ENCODE assay signal across 8 cellular contexts in the genomic region with DNA sequence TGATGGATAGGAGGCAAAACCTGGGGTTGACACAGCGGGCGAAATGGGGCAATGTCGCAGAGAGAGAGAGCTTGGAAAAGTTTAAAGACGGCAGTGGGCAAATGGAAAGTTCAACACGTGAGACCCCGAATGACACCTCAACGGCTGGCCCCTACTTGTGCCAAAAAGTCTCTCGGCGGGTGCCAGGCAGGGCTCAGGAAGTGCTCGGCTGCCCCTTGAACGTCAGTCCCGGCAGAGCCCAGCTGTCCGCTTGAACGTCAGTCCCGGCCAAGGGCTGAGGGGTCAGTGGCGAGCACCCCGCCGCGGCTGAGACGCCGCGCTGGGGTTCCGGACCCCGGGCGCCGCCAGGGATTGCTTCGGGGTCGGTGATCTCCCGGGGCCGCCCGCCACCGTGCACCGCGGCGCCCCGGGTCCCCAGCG. TPM values are rescaled to one million over a fixed set of nuclear protein-coding genes. Genes with fewer than 3 reads are reported as not detected.
A peak's percentile ranks its signal among the peaks of the same experiment; 100 is the strongest.
DNase-seq lines count a peak whose midpoint lies in the region; ATAC-seq and TF ChIP-seq lines count a peak whose summit lies in the region.

No MANE protein-coding gene starts in this region.

- H3K27me3 Mint-ChIP-seq in activated T-cell treated with anti-CD3 and anti-CD28 coated beads, Interleukin-2, amount 50 U/mL, for 4 hours (ENCODE audit: low read depth): no peaks in the 10 kb centered on the region
- no peaks in the 10 kb centered on the region for H3K27me3 Mint-ChIP-seq in chondrocyte (ENCODE audit: low read depth)
- H3K27me3 Mint-ChIP-seq in stimulated activated naive CD8-positive, alpha-beta T cell treated with anti-CD3 and anti-CD28 coated beads, Interleukin-15, amount 100 ng/mL, for 72 hours: no peaks in the 10 kb centered on the region

- peak overlapping the region; percentile 75 for H3K27ac Mint-ChIP-seq in chondrocyte (ENCODE audit: unreplicated experiment)
- H3K27ac Mint-ChIP-seq in stimulated activated naive CD8-positive, alpha-beta T cell treated with anti-CD3 and anti-CD28 coated beads, Interleukin-15, amount 100 ng/mL, for 72 hours: peak overlapping the region; percentile 92 to 94

- H3K4me3 Mint-ChIP-seq in activated T-cell treated with anti-CD3 and anti-CD28 coated beads, Interleukin-2, amount 50 U/mL, for 4 hours: peak overlapping the region; percentile 70
- peak overlapping the region; percentile 71 for H3K4me3 Mint-ChIP-seq in chondrocyte (ENCODE audit: unreplicated experiment)
- peak overlapping the region; percentile 70 to 82 for H3K4me3 Mint-ChIP-seq in stimulated activated naive CD8-positive, alpha-beta T cell treated with anti-CD3 and anti-CD28 coated beads, Interleukin-15, amount 100 ng/mL, for 72 hours

- peaks cover 12% of the 10 kb centered on the region for H3K36me3 Mint-ChIP-seq in activated T-cell treated with anti-CD3 and anti-CD28 coated beads, Interleukin-2, amount 50 U/mL, for 4 hours (ENCODE audit: insufficient read depth)
- peaks cover 11% of the 10 kb centered on the region for H3K36me3 Mint-ChIP-seq in chondrocyte (ENCODE audit: low read depth)

- H3K4me1 Mint-ChIP-seq in activated T-cell treated with anti-CD3 and anti-CD28 coated beads, Interleukin-2, amount 50 U/mL, for 4 hours (ENCODE audit: low read depth): peaks cover 24% of the 10 kb centered on the region
- H3K4me1 Mint-ChIP-seq in chondrocyte (ENCODE audit: low read depth): peaks cover 66% of the 10 kb centered on the region
- peaks cover 16% of the 10 kb centered on the region for H3K4me1 Mint-ChIP-seq in stimulated activated naive CD8-positive, alpha-beta T cell treated with anti-CD3 and anti-CD28 coated beads, Interleukin-15, amount 100 ng/mL, for 72 hours

- no peak for TF ChIP-seq CTCF in chondrocyte (IDR thresholded peaks at IDR 0.05)

- no peak for ATAC-seq in activated T-cell treated with anti-CD3 and anti-CD28 coated beads, Interleukin-2, amount 50 U/mL, for 4 hours
- ATAC-seq in HG02642 (IDR thresholded peaks at IDR 0.05; ENCODE audit: poor library complexity, unreplicated experiment): peak; percentile 49
- ATAC-seq in stimulated activated naive CD8-positive, alpha-beta T cell treated with anti-CD3 and anti-CD28 coated beads, Interleukin-15, amount 100 ng/mL, for 72 hours: no peak

- H3K9me3 Mint-ChIP-seq in activated T-cell treated with anti-CD3 and anti-CD28 coated beads, Interleukin-2, amount 50 U/mL, for 4 hours: no peaks in the 10 kb centered on the region
- H3K9me3 Mint-ChIP-seq in chondrocyte (ENCODE audit: low read depth): no peaks in the 10 kb centered on the region
- H3K9me3 Mint-ChIP-seq in stimulated activated naive CD8-positive, alpha-beta T cell treated with anti-CD3 and anti-CD28 coated beads, Interleukin-15, amount 100 ng/mL, for 72 hours: no peaks in the 10 kb centered on the region

- no peak for DNase-seq in activated T-cell treated with anti-CD3 and anti-CD28 coated beads, Interleukin-2, amount 50 U/mL, for 4 hours
- no peak for DNase-seq in activated T-cell treated with anti-CD3 and anti-CD28 coated beads, Interleukin-2, amount 50 U/mL, for 48 hours
- DNase-seq in RKO (ENCODE audit: low spot score) (peak; percentile 73), chondrocyte (ENCODE audit: low spot score) (no peak), left kidney (ENCODE audit: low read depth, low spot score) (peak; percentile 78), COLO829 (ENCODE audit: low spot score) (no peak)
- peak in 1 of 2 donors; percentile 52 for DNase-seq in stimulated activated naive CD8-positive, alpha-beta T cell treated with anti-CD3 and anti-CD28 coated beads, Interleukin-15, amount 100 ng/mL, for 72 hours

RNA-seq across cellular contexts. Expression of a gene that starts 0.6 kb away (rescaled TPM):
- total RNA-seq in activated T-cell treated with anti-CD3 and anti-CD28 coated beads, Interleukin-2, amount 50 U/mL, for 4 hours: 10 to 100 TPM; 10.4 to 11.5 (median 10.5) TPM
- 28.9 to 35.5 TPM (median 34.4 TPM) in 3 replicates for total RNA-seq in chondrocyte

RNA-seq across cellular contexts. Expression of a gene that starts 39.3 kb away (rescaled TPM):
- 10 to 100 TPM; 21.0 to 27.4 (median 23.6) TPM for total RNA-seq in activated T-cell treated with anti-CD3 and anti-CD28 coated beads, Interleukin-2, amount 50 U/mL, for 4 hours
- 37.7 to 53.3 TPM (median 40.4 TPM) in 3 replicates for total RNA-seq in chondrocyte

Comparison
In these comparisons a context has a peak if more than half of its experiments do, and no peak if none do; other contexts are left out.
1. DNase-seq: peak in RKO (single experiment) and left kidney (single experiment); none in activated T-cell treated with anti-CD3 and anti-CD28 coated beads, Interleukin-2, amount 50 U/mL, for 4 hours (single experiment), activated T-cell treated with anti-CD3 and anti-CD28 coated beads, Interleukin-2, amount 50 U/mL, for 48 hours (0 of 2), chondrocyte (single experiment) and COLO829 (single experiment).
2. Peak in every context shown above with its lines, with median percentiles within 50 percentile points of each other: H3K4me3 Mint-ChIP-seq.